ENCODE assay signal across 9 cellular contexts in the genomic region with DNA sequence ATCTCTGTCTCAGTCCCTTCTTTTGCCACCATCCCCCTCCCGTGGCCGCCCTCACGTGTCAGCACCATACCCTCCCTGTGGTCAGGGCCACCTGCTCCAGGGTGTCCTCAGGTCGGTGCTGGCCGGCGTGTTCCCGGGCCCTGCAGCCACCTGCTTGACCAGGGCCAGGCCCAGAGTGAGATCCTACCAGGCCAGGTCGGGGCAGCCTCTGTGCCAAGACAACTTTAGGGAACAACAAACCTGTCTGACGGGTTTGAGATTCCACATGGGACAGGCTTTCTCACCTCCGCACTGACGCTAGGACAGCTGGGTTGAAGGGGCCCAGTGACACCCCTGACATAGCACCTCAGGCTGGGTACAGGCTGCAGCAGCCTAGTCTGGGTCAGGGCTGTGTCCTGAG. TPM values are rescaled to one million over a fixed set of nuclear protein-coding genes. Genes with fewer than 3 reads are reported as not detected.
DNase-seq lines count a peak whose midpoint lies in the region; ATAC-seq and TF ChIP-seq lines count a peak whose summit lies in the region.
"Had no signal": no experiment of that assay in that cellular context is flagged by ENCODE, and none has a peak within 500 bp of the region (broad histone marks: within the 10 kb centered on the region; RNA-seq: fewer than 3 reads in every experiment).

No MANE protein-coding gene starts in this region.

- peaks cover 6% of the 10 kb centered on the region for H3K36me3 Mint-ChIP-seq in MCF 10A (ENCODE audit: insufficient read depth, unreplicated experiment)

- no peak for TF ChIP-seq RAD21 in Ishikawa (IDR thresholded peaks at IDR 0.05; ENCODE audit: low read depth)

- no peaks in the 10 kb centered on the region for H3K36me3 ChIP-seq in lung (ENCODE audit: control insufficient read depth in 2 of 2, insufficient read depth in 2 of 2, low read length in 2 of 2)
- no peaks in the 10 kb centered on the region for H3K36me3 ChIP-seq in thymus (ENCODE audit: control insufficient read depth, insufficient read depth)
- H3K36me3 ChIP-seq: uterus had no signal

- H3K4me3 ChIP-seq in lung, result no peak overlapping the region
- H3K4me3 ChIP-seq in thymus (ENCODE audit: low read length), result no peak overlapping the region
- H3K4me3 ChIP-seq: uterus had no signal

- H3K27me3 ChIP-seq in lung (ENCODE audit: control insufficient read depth, insufficient read depth), result no peaks in the 10 kb centered on the region
- H3K27me3 ChIP-seq in thymus (ENCODE audit: control insufficient read depth, insufficient read depth), result peaks cover 2% of the 10 kb centered on the region
- H3K27me3 ChIP-seq: uterus had no signal

- H3K27me3 Mint-ChIP-seq in MCF 10A (ENCODE audit: insufficient read depth, unreplicated experiment), result no peaks in the 10 kb centered on the region

- TF ChIP-seq EP300 in Ishikawa (IDR thresholded peaks at IDR 0.05; ENCODE audit: borderline replicate concordance), result peak; percentile 31; the same call in 1 of the 2 replicates

- no peak for TF ChIP-seq CTCF in MCF 10A (IDR thresholded peaks at IDR 0.05; ENCODE audit: unreplicated experiment)
- no peak for TF ChIP-seq CTCF in lung (IDR thresholded peaks at IDR 0.05; ENCODE audit: control extremely low read depth, extremely low read depth)

- 64 to 75% methylated on average over 11 of the region's 11 CpGs for WGBS in lung, 2 donors
- 94% methylated on average over 11 of the region's 11 CpGs for WGBS in thymus

- peaks cover 45% of the 10 kb centered on the region for H3K4me1 Mint-ChIP-seq in MCF 10A (ENCODE audit: insufficient read depth, unreplicated experiment)

- H3K9me3 ChIP-seq in lung (ENCODE audit: control insufficient read depth in 2 of 2, insufficient read depth in 1 of 2, low read length in 1 of 2) (no peaks in the 10 kb centered on the region), thymus (ENCODE audit: control insufficient read depth) (no peaks in the 10 kb centered on the region)
- H3K9me3 ChIP-seq: uterus had no signal

- H3K4me3 Mint-ChIP-seq in MCF 10A (ENCODE audit: unreplicated experiment), result peak overlapping the region; percentile 62

- no peaks in the 10 kb centered on the region for H3K9me3 Mint-ChIP-seq in MCF 10A (ENCODE audit: unreplicated experiment)

- H3K27ac ChIP-seq in lung (ENCODE audit: low read depth in 1 of 2, low read length in 1 of 2) (peak overlapping the region in 1 of 2 donors; percentile 50), thymus (ENCODE audit: low read depth) (peak overlapping the region; percentile 64)
- H3K27ac ChIP-seq: uterus had no signal

- no peak for ATAC-seq in lung (ENCODE audit: insufficient read depth, low FRiP score)

- H3K27ac Mint-ChIP-seq in MCF 10A (ENCODE audit: low read depth, unreplicated experiment), result peak overlapping the region; percentile 79

- POLR2A ChIA-PET in MCF 10A (lab: Yijun Ruan, JAX), result interaction anchor here (0.6 to 2.3 kb wide), 3 partner anchors 9 to 291 kb away, joined by 3 to 17 read pairs (median 5); no protein-coding TSS in a partner anchor

- CTCF ChIA-PET in MCF 10A (lab: Yijun Ruan, JAX), result interaction anchor here (0.6 to 0.7 kb wide), 2 partner anchors 59 to 235 kb away, joined by 3 read pairs; no protein-coding TSS in a partner anchor

- intact Hi-C loops in MCF 10A (cut with micrococcal nuclease), result loop anchor here (5.0 kb wide), 1 partner anchor 79 kb away; the partner anchor contains the start of gene GPX4

- BruUV-seq in MCF 10A (replicated peaks; lab: Mats Ljungman, UMichigan), result no TSS peak

- DNase-seq in MCF 10A (ENCODE audit: unreplicated experiment), result no peak
- peak; percentile 81 for DNase-seq in lung (ENCODE audit: low spot score)
- DNase-seq in DMS79 treated with DMSO at 0.1 percent for 48 hours (lab: John Stamatoyannopoulos, UW), result no peak
- no peak for DNase-seq in HPDE6-E6E7 (ENCODE audit: extremely low spot score)
- DNase-seq in SKM-1 (lab: John Stamatoyannopoulos, UW; ENCODE audit: unreplicated experiment), result no peak
- DNase-seq: central memory CD4-positive, alpha-beta T cell; uterus had no signal

- H3K4me1 ChIP-seq in lung (ENCODE audit: control insufficient read depth in 2 of 2, insufficient read depth in 2 of 2, low read length in 2 of 2) (peaks cover 0 to 11% of the 10 kb centered on the region in 2 donors), thymus (ENCODE audit: control insufficient read depth, insufficient read depth, low read length) (no peaks in the 10 kb centered on the region)
- H3K4me1 ChIP-seq: uterus had no signal

TF ChIP-seq in Ishikawa, 13 proteins besides CTCF, POLR2A, EP300 and RAD21:
- peak; percentile 88 for TF ChIP-seq NFIC (IDR thresholded peaks at IDR 0.05)
- TF ChIP-seq TEAD4 (IDR thresholded peaks at IDR 0.05), result peak; percentile 74
- TF ChIP-seq, protein P1, sequence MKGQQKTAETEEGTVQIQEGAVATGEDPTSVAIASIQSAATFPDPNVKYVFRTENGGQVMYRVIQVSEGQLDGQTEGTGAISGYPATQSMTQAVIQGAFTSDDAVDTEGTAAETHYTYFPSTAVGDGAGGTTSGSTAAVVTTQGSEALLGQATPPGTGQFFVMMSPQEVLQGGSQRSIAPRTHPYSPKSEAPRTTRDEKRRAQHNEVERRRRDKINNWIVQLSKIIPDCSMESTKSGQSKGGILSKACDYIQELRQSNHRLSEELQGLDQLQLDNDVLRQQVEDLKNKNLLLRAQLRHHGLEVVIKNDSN (IDR thresholded peaks at IDR 0.05), result peak; percentile 23; the same call in 1 of the 2 replicates
- peak; percentile 12; the same call in 1 of the 2 replicates for TF ChIP-seq YY1 (IDR thresholded peaks at IDR 0.05; ENCODE audit: low read depth)
- TF ChIP-seq ZBTB7A (IDR thresholded peaks at IDR 0.05; ENCODE audit: low read depth), result no peak
- TF ChIP-seq MAX (IDR thresholded peaks at IDR 0.05), result peak; percentile 94
- no peak for TF ChIP-seq CEBPB (IDR thresholded peaks at IDR 0.05)
- TF ChIP-seq TCF12 (IDR thresholded peaks at IDR 0.05; ENCODE audit: low read depth), result peak; percentile 80
TF ChIP-seq in Ishikawa: peak in this region for 6.

RNA-seq across cellular contexts. Expression of gene SBNO2, which starts 7.5 kb away (rescaled TPM):
- 99.6 and 123 TPM in 2 replicates for total RNA-seq in MCF 10A (2022)
- 100 to 1,000 TPM in 1 of 2 donors, 10 to 100 TPM in 1; 45.6 to 128 TPM for total RNA-seq in lung
- 100 to 1,000 TPM in 1 of 2 donors, 10 to 100 TPM in 1; 63.3 to 155 TPM for polyA plus RNA-seq in lung
- 62.4 TPM for polyA plus RNA-seq in thymus

RNA-seq across cellular contexts. Expression of gene STK11, which starts 24.0 kb away (rescaled TPM):
- total RNA-seq in MCF 10A (2022) (63.1 and 65.6 TPM in 2 replicates), lung (10 to 100 TPM; 51.0 to 58.3 TPM)
- polyA plus RNA-seq in lung (10 to 100 TPM; 43.1 to 59.8 TPM), thymus (60.2 TPM)

RNA-seq across cellular contexts. Expression of gene CBARP, which starts 56.2 kb away (rescaled TPM):
- total RNA-seq in MCF 10A (2022), result 7.0 and 8.2 TPM in 2 replicates
- under 1 TPM; 0.23 to 0.83 TPM for total RNA-seq in lung
- polyA plus RNA-seq in lung, result under 1 TPM; 0.41 to 0.77 TPM
- polyA plus RNA-seq in thymus, result 0.37 TPM

RNA-seq across cellular contexts. Expression of gene ATP5F1D, which starts 59.9 kb away (rescaled TPM):
- total RNA-seq in MCF 10A (2022) (256 and 258 TPM in 2 replicates), lung (100 to 1,000 TPM in 1 of 2 donors, 10 to 100 TPM in 1; 27.1 to 217 TPM)
- polyA plus RNA-seq in lung (100 to 1,000 TPM; 157 to 266 TPM), thymus (150 TPM)
